Comparison of ENCODE assay signal across 1 cellular context in genomic region chr7:132967449-132967848, GRCh38.
A peak's percentile ranks its signal among the peaks of the same experiment; 100 is the strongest.
TF ChIP-seq lines count a peak whose summit lies in the region.

No MANE protein-coding gene starts in this region.

TF ChIP-seq in HEK293, 187 proteins besides CTCF, POLR2A, EP300 and RAD21 (continued from another document):
- peak; percentile 72 for TF ChIP-seq ZNF518A (tag by site-specific recombination; conservative IDR thresholded peaks at IDR 0.05; ENCODE audit: low read depth)
- TF ChIP-seq ZNF623 (tag by site-specific recombination; IDR thresholded peaks at IDR 0.05) = peak; percentile 54; the same call in 1 of the 2 replicates
- TF ChIP-seq ZBTB11 (tag by site-specific recombination; conservative IDR thresholded peaks at IDR 0.05; ENCODE audit: low read depth) = peak; percentile 61
- 0 out of 2 replicates have a peak, but pooled peaks have one; percentile 39 for TF ChIP-seq ZBTB8A (tag by site-specific recombination; IDR thresholded peaks at IDR 0.05)
- TF ChIP-seq ZNF426 (tag by site-specific recombination; IDR thresholded peaks at IDR 0.05) = peak; percentile 61
- TF ChIP-seq ZBTB21 (tag by site-specific recombination; IDR thresholded peaks at IDR 0.05) = 0 out of 2 replicates have a peak, but pooled peaks have one; percentile 30
- peak; percentile 29; the same call in 1 of the 2 replicates for TF ChIP-seq REST (tag by site-specific recombination; IDR thresholded peaks at IDR 0.05)
- peak; percentile 61 for TF ChIP-seq ZNF555 (tag by site-specific recombination; conservative IDR thresholded peaks at IDR 0.05)
- 0 out of 2 replicates have a peak, but pooled peaks have one; percentile 10 for TF ChIP-seq ZNF292 (tag by site-specific recombination; IDR thresholded peaks at IDR 0.05; ENCODE audit: borderline replicate concordance, low read depth)
- peak; percentile 69; the same call in 1 of the 2 replicates for TF ChIP-seq ZNF404 (tag by site-specific recombination; IDR thresholded peaks at IDR 0.05)
